ENCODE assay signal across 18 cellular contexts in the genomic region with DNA sequence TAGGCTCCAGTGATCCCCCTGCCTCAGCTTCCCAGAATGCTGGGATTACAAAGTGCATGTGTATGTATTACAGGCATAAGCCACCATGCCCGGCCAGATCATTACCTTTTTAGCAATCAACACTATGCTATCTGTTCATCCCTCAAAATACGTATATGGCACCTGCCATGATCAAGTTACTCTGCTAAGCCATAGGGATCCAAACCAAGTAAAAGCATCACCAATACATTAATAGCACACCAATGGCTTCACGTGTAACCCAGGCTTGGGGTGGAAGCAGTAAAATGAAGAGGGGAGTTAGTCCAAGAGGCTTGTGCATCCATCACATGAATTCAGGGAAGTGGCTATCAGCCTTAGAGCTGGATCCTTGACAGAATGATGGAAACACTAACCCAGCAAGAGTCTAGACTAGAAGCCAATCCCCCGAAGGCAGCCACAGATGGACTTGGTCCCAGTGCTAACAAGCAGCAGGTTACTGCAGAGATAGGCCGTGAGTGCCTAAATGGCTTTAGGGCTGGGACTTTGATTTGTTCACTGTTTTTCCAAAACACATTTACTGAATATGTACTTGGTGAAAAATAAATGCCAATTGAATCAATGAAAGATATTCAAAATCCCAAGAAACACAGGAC.
"Had no signal": no experiment of that assay in that cellular context is flagged by ENCODE, and none has a peak within 500 bp of the region (broad histone marks: within the 10 kb centered on the region; RNA-seq: fewer than 3 reads in every experiment).

No MANE protein-coding gene starts in this region.

- H3K27me3 ChIP-seq: brain microvascular endothelial cell, dorsolateral prefrontal cortex, heart right ventricle, left lung, neural progenitor cell, ovary, stomach had no signal

- H3K36me3 ChIP-seq: brain microvascular endothelial cell, left lung, neural progenitor cell, ovary, thoracic aorta had no signal

- H3K4me2 ChIP-seq: neural progenitor cell had no signal

- H3K4me1 ChIP-seq: neural progenitor cell had no signal

- H3K27ac Mint-ChIP-seq: activated CD4-positive, alpha-beta T cell treated with anti-CD3 and anti-CD28 coated beads, Interleukin-2, amount 10 ng/mL, durations not matched to agents 7 days and 5 days; activated naive CD8-positive, alpha-beta T cell treated with anti-CD3 and anti-CD28 coated beads for 36 hours; neural progenitor cell had no signal

- H3K9me3 Mint-ChIP-seq: activated CD4-positive, alpha-beta T cell treated with anti-CD3 and anti-CD28 coated beads, Interleukin-2, amount 10 ng/mL, durations not matched to agents 7 days and 5 days; activated naive CD8-positive, alpha-beta T cell treated with anti-CD3 and anti-CD28 coated beads for 36 hours; neural progenitor cell; WTC11 had no signal

- H3K36me3 Mint-ChIP-seq: WTC11 had no signal

- H3K4me3 ChIP-seq: dorsolateral prefrontal cortex, heart right ventricle, left lung, neural progenitor cell, ovary, stomach, thoracic aorta had no signal

- H3K9me3 ChIP-seq: heart right ventricle, left lung, ovary, stomach, thoracic aorta had no signal

- H3K27me3 Mint-ChIP-seq: activated CD4-positive, alpha-beta T cell treated with anti-CD3 and anti-CD28 coated beads, Interleukin-2, amount 10 ng/mL, durations not matched to agents 7 days and 5 days; activated naive CD8-positive, alpha-beta T cell treated with anti-CD3 and anti-CD28 coated beads for 36 hours had no signal

- H3K4me3 Mint-ChIP-seq: activated CD4-positive, alpha-beta T cell treated with anti-CD3 and anti-CD28 coated beads, Interleukin-2, amount 10 ng/mL, durations not matched to agents 7 days and 5 days; activated naive CD8-positive, alpha-beta T cell treated with anti-CD3 and anti-CD28 coated beads for 36 hours; neural progenitor cell; WTC11 had no signal

- H2AFZ ChIP-seq: neural progenitor cell had no signal

- DNase-seq: activated CD4-positive, alpha-beta T cell treated with anti-CD3 and anti-CD28 coated beads, Interleukin-2, amount 10 ng/mL, durations not matched to agents 7 days and 5 days; activated effector memory CD4-positive, alpha-beta T cell treated with Interleukin-2 at 50 U/mL for 16 hours; activated naive CD8-positive, alpha-beta T cell treated with anti-CD3 and anti-CD28 coated beads for 36 hours; activated T-cell treated with anti-CD3 and anti-CD28 coated beads for 4 hours; brain microvascular endothelial cell; dorsolateral prefrontal cortex; heart right ventricle; islet precursor cell; left lung; mesendoderm; ovary; stimulated activated CD4-positive, alpha-beta T cell treated with anti-CD3 and anti-CD28 coated beads, Interleukin-15, amount 100 ng/mL, for 24 hours; stimulated activated CD4-positive, alpha-beta T cell treated with anti-CD3 and anti-CD28 coated beads, Interleukin-4, amount 100 ng/mL, for 24 hours; stomach had no signal

- ATAC-seq: esophagus mucosa had no signal

- H3K27ac ChIP-seq: brain microvascular endothelial cell, dorsolateral prefrontal cortex, left lung, neural progenitor cell, ovary, thoracic aorta had no signal
